2 cellular contexts compared by ENCODE assay signal in the genomic region with DNA sequence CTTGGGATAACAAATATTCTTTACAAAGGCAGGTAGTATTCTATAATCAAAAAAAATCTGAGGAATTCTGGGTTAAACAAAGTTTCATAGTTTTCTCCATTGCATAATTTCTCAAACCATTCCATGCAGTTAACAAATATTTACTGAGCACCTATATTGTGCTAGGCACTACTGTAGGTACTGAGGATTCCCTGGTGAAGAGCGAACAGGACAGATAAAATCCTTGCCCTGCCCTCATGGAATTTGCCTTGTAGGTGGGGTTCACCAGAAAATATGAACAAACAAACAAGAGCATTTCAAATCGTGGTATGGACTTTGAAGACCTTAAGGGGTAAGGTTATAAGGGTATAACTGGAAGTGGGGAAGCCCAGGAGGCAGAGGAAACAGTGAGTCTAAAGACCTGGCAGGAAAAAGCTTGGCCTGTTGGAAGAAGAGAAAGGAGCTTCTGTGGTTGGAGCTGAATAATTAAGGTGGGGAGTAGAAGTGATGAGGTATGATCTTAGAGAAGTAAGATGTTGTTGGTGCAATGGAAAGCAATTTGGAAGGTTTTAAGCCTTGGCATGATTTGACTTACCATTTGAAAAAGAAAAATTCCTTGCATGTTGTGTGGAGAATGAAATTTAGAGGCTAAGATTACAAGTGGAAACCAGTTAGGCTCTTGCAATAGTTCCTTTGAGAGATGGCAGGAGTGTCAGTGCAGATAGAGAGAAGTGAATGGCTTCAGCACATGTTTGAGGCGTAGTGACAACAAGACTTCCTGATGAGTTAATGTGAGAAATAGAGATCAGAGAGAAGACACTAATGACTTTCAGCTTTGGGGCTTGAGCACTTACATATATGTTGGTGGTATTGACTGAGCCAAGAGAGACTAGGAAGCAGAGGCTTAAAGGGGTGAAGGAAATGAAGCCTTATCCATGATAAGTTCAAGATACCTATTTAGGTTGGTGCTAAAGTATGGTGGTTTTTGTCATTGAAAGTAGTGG.
TF ChIP-seq lines count a peak whose summit lies in the region.

No MANE protein-coding gene starts in this region.

TF ChIP-seq in A549, 52 proteins besides CTCF, POLR2A, EP300 and RAD21:
- TF ChIP-seq CHD2 (IDR thresholded peaks at IDR 0.05; ENCODE audit: low read length, partially characterized antibody) (no peak), RARB (CRISPR knock-in tag; IDR thresholded peaks at IDR 0.05) (no peak), MAFK (IDR thresholded peaks at IDR 0.05; ENCODE audit: partially characterized antibody) (no peak), NR3C1 (IDR thresholded peaks at IDR 0.05) (no peak)

TF ChIP-seq in IMR-90, 13 proteins besides CTCF, POLR2A, EP300 and RAD21:
- TF ChIP-seq FOS (IDR thresholded peaks at IDR 0.05; ENCODE audit: low read depth, low read length) (no peak), BHLHE40 (IDR thresholded peaks at IDR 0.05; ENCODE audit: low read depth, low read length) (no peak), RCOR1 (IDR thresholded peaks at IDR 0.05; ENCODE audit: insufficient replicate concordance, low read length) (no peak), MAFK (IDR thresholded peaks at IDR 0.05; ENCODE audit: low read depth, low read length) (no peak), SMC3 (IDR thresholded peaks at IDR 0.05; ENCODE audit: low read depth, low read length) (no peak), CEBPB (IDR thresholded peaks at IDR 0.05; ENCODE audit: low read depth, low read length) (no peak), CHD1 (IDR thresholded peaks at IDR 0.05; ENCODE audit: low read depth, low read length) (no peak), MXI1 (IDR thresholded peaks at IDR 0.05; ENCODE audit: borderline replicate concordance, low read depth, low read length) (no peak), RFX5 (IDR thresholded peaks at IDR 0.05; ENCODE audit: low read depth, low read length) (no peak), MAZ (IDR thresholded peaks at IDR 0.05; ENCODE audit: borderline replicate concordance, low read depth, low read length) (no peak), NFE2L2 (IDR thresholded peaks at IDR 0.05; ENCODE audit: low read depth, low read length) (no peak)
- TF ChIP-seq, protein P1, sequence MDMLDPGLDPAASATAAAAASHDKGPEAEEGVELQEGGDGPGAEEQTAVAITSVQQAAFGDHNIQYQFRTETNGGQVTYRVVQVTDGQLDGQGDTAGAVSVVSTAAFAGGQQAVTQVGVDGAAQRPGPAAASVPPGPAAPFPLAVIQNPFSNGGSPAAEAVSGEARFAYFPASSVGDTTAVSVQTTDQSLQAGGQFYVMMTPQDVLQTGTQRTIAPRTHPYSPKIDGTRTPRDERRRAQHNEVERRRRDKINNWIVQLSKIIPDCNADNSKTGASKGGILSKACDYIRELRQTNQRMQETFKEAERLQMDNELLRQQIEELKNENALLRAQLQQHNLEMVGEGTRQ (IDR thresholded peaks at IDR 0.05; ENCODE audit: low read depth, low read length), result no peak
- TF ChIP-seq, protein P2, sequence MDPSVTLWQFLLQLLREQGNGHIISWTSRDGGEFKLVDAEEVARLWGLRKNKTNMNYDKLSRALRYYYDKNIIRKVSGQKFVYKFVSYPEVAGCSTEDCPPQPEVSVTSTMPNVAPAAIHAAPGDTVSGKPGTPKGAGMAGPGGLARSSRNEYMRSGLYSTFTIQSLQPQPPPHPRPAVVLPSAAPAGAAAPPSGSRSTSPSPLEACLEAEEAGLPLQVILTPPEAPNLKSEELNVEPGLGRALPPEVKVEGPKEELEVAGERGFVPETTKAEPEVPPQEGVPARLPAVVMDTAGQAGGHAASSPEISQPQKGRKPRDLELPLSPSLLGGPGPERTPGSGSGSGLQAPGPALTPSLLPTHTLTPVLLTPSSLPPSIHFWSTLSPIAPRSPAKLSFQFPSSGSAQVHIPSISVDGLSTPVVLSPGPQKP (IDR thresholded peaks at IDR 0.05; ENCODE audit: borderline replicate concordance, low read depth, low read length), result no peak
